In the genomic region with DNA sequence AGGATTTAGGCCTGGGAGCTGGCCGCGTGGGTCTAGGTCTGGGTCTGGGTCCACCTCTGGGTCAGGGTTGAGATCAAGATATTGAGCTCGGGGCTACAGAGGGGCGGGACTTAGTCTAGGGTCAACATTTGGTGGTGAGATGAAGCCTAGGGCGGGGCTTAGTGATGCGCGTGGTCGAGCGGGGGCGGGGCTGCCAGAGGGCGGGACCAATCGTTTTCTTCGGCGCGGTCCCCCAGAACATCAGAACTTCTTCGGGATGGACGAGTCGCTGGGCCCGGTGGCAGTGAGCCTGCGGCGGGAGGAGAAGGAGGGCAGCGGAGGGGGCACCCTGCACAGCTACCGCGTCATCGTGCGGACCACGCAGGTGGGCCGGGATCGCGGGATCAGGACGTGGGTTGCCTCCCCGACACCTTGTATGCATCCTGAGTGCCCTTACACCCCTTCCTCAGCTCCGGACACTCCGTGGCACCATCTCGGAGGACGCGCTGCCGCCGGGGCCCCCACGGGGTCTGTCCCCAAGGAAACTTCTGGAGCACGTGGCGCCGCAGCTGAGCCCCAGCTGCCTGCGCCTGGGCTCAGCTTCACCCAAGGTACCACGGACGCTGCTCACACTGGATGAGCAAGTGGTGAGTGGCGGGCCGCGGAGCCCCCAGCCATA, we compare ENCODE assay signal across 9 cellular contexts. TPM values are rescaled to one million over a fixed set of nuclear protein-coding genes. Genes with fewer than 3 reads are reported as not detected.
A peak's percentile ranks its signal among the peaks of the same experiment; 100 is the strongest.
DNase-seq lines count a peak whose midpoint lies in the region; ATAC-seq and TF ChIP-seq lines count a peak whose summit lies in the region.
"Had no signal": no experiment of that assay in that cellular context is flagged by ENCODE, and none has a peak within 500 bp of the region (broad histone marks: within the 10 kb centered on the region; RNA-seq: fewer than 3 reads in every experiment).

No MANE protein-coding gene starts in this region.

- peak overlapping the region; percentile 83 for H3K27ac Mint-ChIP-seq in endothelial cell (ENCODE audit: unreplicated experiment)
- H3K27ac Mint-ChIP-seq in MCF 10A (ENCODE audit: low read depth, unreplicated experiment), result no peak overlapping the region

- H3K36me3 ChIP-seq in OCI-LY1 (ENCODE audit: insufficient read depth, low read length) (peaks cover 47% of the 10 kb centered on the region; the same call in 1 of the 2 replicates), osteoblast (ENCODE audit: insufficient read depth, low read length) (peaks cover 4% of the 10 kb centered on the region), sigmoid colon (peaks cover 0 to 32% (median 6%) of the 10 kb centered on the region in 4 donors), ovary (no peaks in the 10 kb centered on the region)

- H3K79me2 ChIP-seq in OCI-LY1 (ENCODE audit: insufficient read depth, low read length) (no peaks in the 10 kb centered on the region), osteoblast (ENCODE audit: insufficient read depth, low read length) (peaks cover 9% of the 10 kb centered on the region)

- DNase-seq in ELF-1 (ENCODE audit: low read depth, low spot score) (peak; percentile 36), endothelial cell (ENCODE audit: low spot score) (peak; percentile 56), osteoblast (ENCODE audit: insufficient read length, low spot score, missing footprints) (peak; percentile 81), MCF 10A (ENCODE audit: unreplicated experiment) (no peak), sigmoid colon (no peak), ovary (no peak)
- DNase-seq: DMS79 had no signal

- TF ChIP-seq POLR2A in sigmoid colon (IDR thresholded peaks at IDR 0.05) (no peak), ovary (IDR thresholded peaks at IDR 0.05) (no peak)

- no peak overlapping the region for H2AFZ ChIP-seq in OCI-LY1 (ENCODE audit: low read length)
- no peak overlapping the region for H2AFZ ChIP-seq in osteoblast (ENCODE audit: low read length)

- peak overlapping the region; percentile 93; the same call in 1 of the 2 replicates for H3K4me2 ChIP-seq in OCI-LY1 (ENCODE audit: low read length)
- no peak overlapping the region for H3K4me2 ChIP-seq in osteoblast (ENCODE audit: insufficient read depth, low read length)

- H3K9me3 Mint-ChIP-seq in endothelial cell (ENCODE audit: unreplicated experiment) (no peaks in the 10 kb centered on the region), MCF 10A (ENCODE audit: unreplicated experiment) (no peaks in the 10 kb centered on the region)

- H3K27ac ChIP-seq in OCI-LY1 (ENCODE audit: low read depth, low read length, poor library complexity, severe bottlenecking), result no peak overlapping the region
- H3K27ac ChIP-seq in osteoblast (ENCODE audit: low read depth, low read length), result no peak overlapping the region
- no peak overlapping the region for H3K27ac ChIP-seq in sigmoid colon
- H3K27ac ChIP-seq in ovary, result no peak overlapping the region

- WGBS in sigmoid colon, 2 donors, result 45 to 57% methylated on average over 49 of the region's 49 CpGs
- WGBS in ovary, 3 donors, result 65 to 69% (median 65%) methylated on average over 42 to 49 of the region's 49 CpGs

- no peak overlapping the region for H3K9ac ChIP-seq in OCI-LY1 (ENCODE audit: low read length)

- peaks cover 21% of the 10 kb centered on the region for H3K27me3 Mint-ChIP-seq in endothelial cell (ENCODE audit: unreplicated experiment)
- no peaks in the 10 kb centered on the region for H3K27me3 Mint-ChIP-seq in MCF 10A (ENCODE audit: insufficient read depth, unreplicated experiment)

- intact Hi-C loops in MCF 10A (cut with micrococcal nuclease), result no loop called here
- intact Hi-C loops in sigmoid colon (cut with DNase I), result no loop called here
- intact Hi-C loops in ovary (cut with DNase I), result no loop called here

- H3F3A ChIP-seq in OCI-LY1 (ENCODE audit: insufficient read depth, low read length), result no peaks in the 10 kb centered on the region

- no peak for ATAC-seq in GM19328 (IDR thresholded peaks at IDR 0.05; ENCODE audit: unreplicated experiment)

- H3K4me3 Mint-ChIP-seq in endothelial cell (ENCODE audit: unreplicated experiment) (peak overlapping the region; percentile 91), MCF 10A (ENCODE audit: unreplicated experiment) (no peak overlapping the region)

- peak overlapping the region; percentile 88 for H3K4me3 ChIP-seq in OCI-LY1 (ENCODE audit: low read depth, low read length, poor library complexity, severe bottlenecking)
- H3K4me3 ChIP-seq in osteoblast (ENCODE audit: insufficient read depth, low read length), result no peak overlapping the region
- H3K4me3 ChIP-seq in sigmoid colon, result peak overlapping the region in 2 of 4 donors; percentile 18 to 26
- H3K4me3 ChIP-seq in ovary, result no peak overlapping the region

- CTCF ChIA-PET in MCF 10A (lab: Yijun Ruan, JAX), result interaction anchor here (0.6 to 1.8 kb wide), 2 partner anchors 69 to 1189 kb away, joined by 3 to 5 read pairs; no protein-coding TSS in a partner anchor

- BruUV-seq in MCF 10A (replicated peaks; lab: Mats Ljungman, UMichigan), result no TSS peak

- POLR2A ChIA-PET in MCF 10A (lab: Yijun Ruan, JAX), result interaction anchor here (1.4 to 2.9 kb wide), 2 partner anchors 21 to 26 kb away, joined by 7 to 9 read pairs; a partner anchor contains a TSS

- H3K4me1 Mint-ChIP-seq in endothelial cell (ENCODE audit: unreplicated experiment), result peaks cover 54% of the 10 kb centered on the region
- H3K4me1 Mint-ChIP-seq in MCF 10A (ENCODE audit: insufficient read depth, unreplicated experiment), result peaks cover 12% of the 10 kb centered on the region

- no peaks in the 10 kb centered on the region for H3K9me2 ChIP-seq in OCI-LY1 (ENCODE audit: low read depth, low read length)

- H3K27me3 ChIP-seq in OCI-LY1 (ENCODE audit: insufficient read depth, low read length), result no peaks in the 10 kb centered on the region
- no peaks in the 10 kb centered on the region for H3K27me3 ChIP-seq in osteoblast (ENCODE audit: insufficient read depth, low read length)
- H3K27me3 ChIP-seq in sigmoid colon, result no peaks in the 10 kb centered on the region
- no peaks in the 10 kb centered on the region for H3K27me3 ChIP-seq in ovary

- TF ChIP-seq EP300 in sigmoid colon (IDR thresholded peaks at IDR 0.05), result no peak
- TF ChIP-seq EP300 in ovary (IDR thresholded peaks at IDR 0.05), result no peak

- H3K36me3 Mint-ChIP-seq in endothelial cell (ENCODE audit: low read depth, unreplicated experiment) (peaks cover 26% of the 10 kb centered on the region), MCF 10A (ENCODE audit: insufficient read depth, unreplicated experiment) (peaks cover 5% of the 10 kb centered on the region)

- no peaks in the 10 kb centered on the region for H4K20me1 ChIP-seq in OCI-LY1 (ENCODE audit: insufficient read depth, low read length)
- peaks cover 12% of the 10 kb centered on the region for H4K20me1 ChIP-seq in osteoblast (ENCODE audit: insufficient read depth, low read length)

- H3K4me1 ChIP-seq in OCI-LY1 (ENCODE audit: insufficient read depth, low read length, severe bottlenecking) (peaks cover 37% of the 10 kb centered on the region), osteoblast (ENCODE audit: insufficient read depth, low read length) (peaks cover 19% of the 10 kb centered on the region), sigmoid colon (peaks cover 0 to 50% (median 44%) of the 10 kb centered on the region in 4 donors), ovary (ENCODE audit: insufficient read depth) (peaks cover 6% of the 10 kb centered on the region)

- no peak for TF ChIP-seq CTCF in OCI-LY1 (IDR thresholded peaks at IDR 0.05; ENCODE audit: low read length)
- no peak for TF ChIP-seq CTCF in endothelial cell (IDR thresholded peaks at IDR 0.05; ENCODE audit: unreplicated experiment)
- TF ChIP-seq CTCF in osteoblast (IDR thresholded peaks at IDR 0.05; ENCODE audit: extremely low read depth, low read depth, low read length), result no peak
- no peak for TF ChIP-seq CTCF in MCF 10A (IDR thresholded peaks at IDR 0.05; ENCODE audit: unreplicated experiment)
- no peak for TF ChIP-seq CTCF in sigmoid colon (IDR thresholded peaks at IDR 0.05)
- TF ChIP-seq CTCF in ovary (IDR thresholded peaks at IDR 0.05), result no peak

- no peaks in the 10 kb centered on the region for H3K9me3 ChIP-seq in OCI-LY1 (ENCODE audit: low read length)
- H3K9me3 ChIP-seq in osteoblast (ENCODE audit: low read depth, low read length), result no peaks in the 10 kb centered on the region
- no peaks in the 10 kb centered on the region for H3K9me3 ChIP-seq in sigmoid colon
- no peaks in the 10 kb centered on the region for H3K9me3 ChIP-seq in ovary

RNA-seq across cellular contexts. Expression of a gene that starts 4.2 kb away (rescaled TPM):
- 267 TPM for total RNA-seq in endothelial cell (ENCODE audit: unreplicated experiment)
- 12.7 and 15.2 TPM in 2 replicates for total RNA-seq in osteoblast
- total RNA-seq in MCF 10A (2022), result 4.9 TPM in 2 replicates
- 10 to 100 TPM; 19.9 to 30.7 (median 28.2) TPM for total RNA-seq in sigmoid colon
- 10 to 100 TPM; 20.3 to 53.6 (median 34.8) TPM for polyA plus RNA-seq in sigmoid colon
- total RNA-seq in ovary, result 10 to 100 TPM; 15.0 to 48.2 (median 42.6) TPM
- polyA plus RNA-seq in ovary, result 10 to 100 TPM; 10.0 to 26.7 TPM

RNA-seq across cellular contexts. Expression of a gene that starts 20.6 kb away (rescaled TPM):
- 62.6 TPM for total RNA-seq in endothelial cell (ENCODE audit: unreplicated experiment)
- 29.2 and 31.8 TPM in 2 replicates for total RNA-seq in osteoblast
- total RNA-seq in MCF 10A (2022), result 82.1 and 83.0 TPM in 2 replicates
- total RNA-seq in sigmoid colon, result 10 to 100 TPM; 36.4 to 62.6 (median 46.9) TPM
- polyA plus RNA-seq in sigmoid colon, result 10 to 100 TPM; 33.6 to 45.6 (median 37.5) TPM
- 100 to 1,000 TPM in 1 of 7 donors, 10 to 100 TPM in 6; 50.8 to 102 (median 91.6) TPM for total RNA-seq in ovary
- polyA plus RNA-seq in ovary, result 10 to 100 TPM; 52.0 to 55.0 TPM

RNA-seq across cellular contexts. Expression of a gene that starts 26.6 kb away (rescaled TPM):
- total RNA-seq in endothelial cell (ENCODE audit: unreplicated experiment) (76.1 TPM), osteoblast (26.5 and 27.9 TPM in 2 replicates), MCF 10A (2022) (40.9 and 45.8 TPM in 2 replicates), sigmoid colon (10 to 100 TPM; 10.7 to 21.3 (median 14.3) TPM), ovary (10 to 100 TPM; 10.6 to 42.1 (median 28.2) TPM)
- polyA plus RNA-seq in sigmoid colon (10 to 100 TPM in 1 of 3 donors, 1 to 10 TPM in 2; 6.0 to 35.0 (median 6.6) TPM), ovary (10 to 100 TPM in 1 of 2 donors, 1 to 10 TPM in 1; 3.3 to 14.8 TPM)

RNA-seq across cellular contexts. Expression of a gene that starts 28.1 kb away (rescaled TPM):
- total RNA-seq in endothelial cell (ENCODE audit: unreplicated experiment), result 238 TPM
- total RNA-seq in osteoblast, result 19.4 and 21.4 TPM in 2 replicates
- total RNA-seq in MCF 10A (2022), result 35.2 and 39.7 TPM in 2 replicates
- 10 to 100 TPM; 18.5 to 52.1 (median 26.3) TPM for total RNA-seq in sigmoid colon
- polyA plus RNA-seq in sigmoid colon, result 10 to 100 TPM; 48.6 to 71.2 (median 71.0) TPM
- 10 to 100 TPM; 23.2 to 51.9 (median 46.0) TPM for total RNA-seq in ovary
- polyA plus RNA-seq in ovary, result 10 to 100 TPM in 1 of 2 donors, 1 to 10 TPM in 1; 6.7 to 27.9 TPM

RNA-seq across cellular contexts. Expression of a gene that starts 46.5 kb away (rescaled TPM):
- total RNA-seq in endothelial cell (ENCODE audit: unreplicated experiment) (2.0 TPM), osteoblast (0.29 TPM in 1 of 2 replicates, not detected in the other), MCF 10A (2022) (0.25 TPM in 1 of 2 replicates, not detected in the other), sigmoid colon (under 1 TPM in 2 of 4 donors, not detected in 2; 0.54 to 0.71 TPM), ovary (1 to 10 TPM in 3 of 7 donors, under 1 TPM in 4; 0.65 to 4.0 (median 0.95) TPM)
- polyA plus RNA-seq in sigmoid colon (1 to 10 TPM in 1 of 3 donors, not detected in 2; 1.4 TPM), ovary (1 to 10 TPM in 1 of 2 donors, not detected in 1; 1.5 TPM)

Comparison
In these comparisons a context has a peak if more than half of its experiments do, and no peak if none do; other contexts are left out.
1. DNase-seq: peak in ELF-1 (single experiment), endothelial cell (single experiment) and osteoblast (single experiment); none in MCF 10A (single experiment), sigmoid colon (single experiment) and ovary (0 of 5).